Comparison of ENCODE assay signal across 11 cellular contexts in the genomic region with DNA sequence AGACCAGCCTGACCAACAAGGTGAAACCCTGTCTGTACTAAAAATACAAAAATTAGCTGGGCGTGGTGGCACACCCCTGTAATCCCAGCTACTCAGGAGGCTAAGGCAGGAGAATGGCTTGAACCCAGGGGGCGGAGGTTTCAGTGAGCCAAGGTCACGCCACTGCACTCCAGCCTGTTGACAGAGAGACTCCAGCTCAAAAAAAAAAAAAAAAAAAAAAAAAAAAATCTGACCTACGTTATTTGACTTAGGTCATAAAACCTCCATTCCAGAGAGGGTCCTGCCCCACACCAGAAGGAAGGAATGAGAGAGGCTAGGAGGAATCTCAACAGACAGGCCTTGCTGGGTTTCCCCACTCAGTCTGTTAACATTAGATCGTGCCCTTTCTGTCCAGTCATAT. TPM values are rescaled to one million over a fixed set of nuclear protein-coding genes. Genes with fewer than 3 reads are reported as not detected.
DNase-seq lines count a peak whose midpoint lies in the region; ATAC-seq and TF ChIP-seq lines count a peak whose summit lies in the region.
"Not testable (repeated sequence)": the region's sequence is repeated elsewhere in the genome, so short reads cannot be mapped to it uniquely, and the experiment has no call there.
"Had no signal": no experiment of that assay in that cellular context is flagged by ENCODE, and none has a peak within 500 bp of the region (broad histone marks: within the 10 kb centered on the region; RNA-seq: fewer than 3 reads in every experiment).

No MANE protein-coding gene starts in this region.

- H3K27ac ChIP-seq in HEK293 (ENCODE audit: extremely low read depth, low read depth, low read length); colonic mucosa: not testable (repeated sequence)
- H3K27ac ChIP-seq in PC-9 = 0 out of 2 replicates have a peak overlapping the region, but pooled peaks have one; percentile 16

- peak overlapping the region; percentile 82 for H3K27ac Mint-ChIP-seq in type B pancreatic cell

- BruUV-seq in PC-9 (replicated peaks; lab: Mats Ljungman, UMichigan) = not testable (repeated sequence)

- peak; percentile 27 for DNase-seq in DMS53 (lab: John Stamatoyannopoulos, UW)
- peak; percentile 23 to 53 for DNase-seq in PC-9
- DNase-seq in colonic mucosa = peak; percentile 32
- DNase-seq in left colon; mucosa of descending colon; type B pancreatic cell (ENCODE audit: extremely low spot score, unreplicated experiment): not testable (repeated sequence)

- H3K4me1 ChIP-seq in HEK293 (ENCODE audit: control insufficient read depth, insufficient read depth, low read length); colonic mucosa; mucosa of descending colon (ENCODE audit: low read depth): not testable (repeated sequence)
- peaks cover 10% of the 10 kb centered on the region for H3K4me1 ChIP-seq in PC-9 (replicated peaks; ENCODE audit: insufficient read depth)

- H4K20me1 ChIP-seq in PC-9 (ENCODE audit: insufficient read depth) = not testable (repeated sequence)

- POLR2A ChIA-PET in HEK293 (lab: Yijun Ruan, JAX) = interaction anchor here (0.6 to 0.7 kb wide), 2 partner anchors 12 to 61 kb away, joined by 5 to 7 read pairs; a partner anchor contains a TSS
- POLR2A ChIA-PET in PC-9 (lab: Charles Lee; ENCODE audit: unreplicated experiment) = interaction anchor here (0.6 kb wide), 1 partner anchor 253 kb away, joined by 3 read pairs; no protein-coding TSS in a partner anchor

- TF ChIP-seq CTCF in HEK293 (tag by site-specific recombination; IDR thresholded peaks at IDR 0.05); PC-9 (conservative IDR thresholded peaks at IDR 0.05); colonic mucosa (IDR thresholded peaks at IDR 0.05); mucosa of descending colon (IDR thresholded peaks at IDR 0.05); type B pancreatic cell (conservative IDR thresholded peaks at IDR 0.05): not testable (repeated sequence)

- H3K36me3 ChIP-seq in HEK293 (ENCODE audit: control insufficient read depth in 2 of 2, insufficient read depth in 1 of 2, low read length in 2 of 2); PC-9 (ENCODE audit: low read depth); colonic mucosa; mucosa of descending colon (ENCODE audit: low read depth): not testable (repeated sequence)

- H3K4me2 ChIP-seq in PC-9 = peak overlapping the region; percentile 26

- H3K9me3 ChIP-seq in HEK293 (ENCODE audit: control insufficient read depth, insufficient read depth, low read depth, low read length); PC-9 (ENCODE audit: insufficient read depth, low read depth); colonic mucosa; mucosa of descending colon: not testable (repeated sequence)

- H2AFZ ChIP-seq in PC-9 = not testable (repeated sequence)

- not testable (repeated sequence) for H3F3A ChIP-seq in PC-9 (ENCODE audit: insufficient read depth, low read depth)

- H3K4me1 Mint-ChIP-seq in type B pancreatic cell (ENCODE audit: unreplicated experiment) = not testable (repeated sequence)

- intact Hi-C loops in PC-9 (cut with micrococcal nuclease; ENCODE audit: unreplicated experiment); left colon (cut with DNase I, micrococcal nuclease); mucosa of descending colon (cut with DNase I, micrococcal nuclease): not testable (repeated sequence)
- intact Hi-C loops in colonic mucosa (cut with DNase I) = loop anchor here (10.0 kb wide), 1 partner anchor 166 kb away; no protein-coding TSS in a partner anchor

- H3K9ac ChIP-seq in colonic mucosa (ENCODE audit: low read depth in 2 of 2, low read length in 2 of 2) = not testable (repeated sequence)

- not testable (repeated sequence) for H3K79me2 ChIP-seq in PC-9 (ENCODE audit: low read depth)

- not testable (repeated sequence) for H3K9me2 ChIP-seq in PC-9 (ENCODE audit: insufficient read depth)

- peaks cover 31% of the 10 kb centered on the region for H3K27me3 ChIP-seq in PC-9 (ENCODE audit: insufficient read depth, low read depth)
- not testable (repeated sequence) for H3K27me3 ChIP-seq in colonic mucosa

- ATAC-seq in left colon (peak; percentile 42), mucosa of descending colon (peak; percentile 36)

- H3K36me3 Mint-ChIP-seq in type B pancreatic cell = not testable (repeated sequence)

- H3K4me3 Mint-ChIP-seq in type B pancreatic cell = not testable (repeated sequence)

- CTCF ChIA-PET in HEK293 (lab: Yijun Ruan, JAX) = interaction anchor here (0.7 to 6.8 kb wide), 7 partner anchors 12 to 165 kb away, joined by 3 to 60 read pairs (median 5); a partner anchor contains a TSS
- CTCF ChIA-PET in PC-9 (lab: Charles Lee) = interaction anchor here (0.6 to 0.7 kb wide), 5 partner anchors 25 to 513 kb away, joined by 3 to 15 read pairs (median 3); no protein-coding TSS in a partner anchor

- H3K27me3 Mint-ChIP-seq in type B pancreatic cell = peaks cover 22% of the 10 kb centered on the region

- H3K9me3 Mint-ChIP-seq in type B pancreatic cell = not testable (repeated sequence)

- not testable (repeated sequence) for H3K4me3 ChIP-seq in HEK293 (ENCODE audit: low read depth, low read length); PC-9; colonic mucosa; mucosa of descending colon

TF ChIP-seq in HEK293, 187 proteins besides CTCF, POLR2A, EP300 and RAD21:
- TF ChIP-seq, protein P1, sequence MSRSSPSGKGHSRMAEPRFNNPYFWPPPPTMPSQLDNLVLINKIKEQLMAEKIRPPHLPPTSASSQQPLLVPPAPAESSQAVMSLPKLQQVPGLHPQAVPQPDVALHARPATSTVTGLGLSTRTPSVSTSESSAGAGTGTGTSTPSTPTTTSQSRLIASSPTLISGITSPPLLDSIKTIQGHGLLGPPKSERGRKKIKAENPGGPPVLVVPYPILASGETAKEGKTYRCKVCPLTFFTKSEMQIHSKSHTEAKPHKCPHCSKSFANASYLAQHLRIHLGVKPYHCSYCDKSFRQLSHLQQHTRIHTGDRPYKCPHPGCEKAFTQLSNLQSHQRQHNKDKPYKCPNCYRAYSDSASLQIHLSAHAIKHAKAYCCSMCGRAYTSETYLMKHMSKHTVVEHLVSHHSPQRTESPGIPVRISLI (tag by site-specific recombination; IDR thresholded peaks at IDR 0.05) = peak; percentile 59; the same call in 1 of the 2 replicates

RNA-seq across cellular contexts. Expression of a gene that starts 2.0 kb away (rescaled TPM):
- total RNA-seq in PC-9 (2021) (not detected in 2 replicates), colonic mucosa (1 to 10 TPM; 1.9 TPM), left colon (1 to 10 TPM; 1.4 to 2.8 TPM), mucosa of descending colon (1 to 10 TPM in 2 of 3 donors, under 1 TPM in 1; 0.81 to 2.0 (median 1.8) TPM), type B pancreatic cell (ENCODE audit: low replicate concordance) (2.9 and 3.1 TPM in 2 replicates)
- total RNA-seq: A673; Calu3; CD4-positive, alpha-beta memory T cell; H4 had no signal

RNA-seq across cellular contexts. Expression of a gene that starts 12.0 kb away (rescaled TPM):
- total RNA-seq in PC-9 (2021) (6.5 and 7.6 TPM in 2 replicates), colonic mucosa (1 to 10 TPM; 3.7 to 5.7 TPM), left colon (1 to 10 TPM; 3.2 to 4.5 TPM), mucosa of descending colon (1 to 10 TPM; 3.5 to 8.6 (median 4.6) TPM), type B pancreatic cell (ENCODE audit: low replicate concordance) (13.2 and 18.1 TPM in 2 replicates)

RNA-seq across cellular contexts. Expression of a gene that starts 31.6 kb away (rescaled TPM):
- total RNA-seq in PC-9 (2021) (not detected in 2 replicates), colonic mucosa (100 to 1,000 TPM; 261 to 273 TPM), left colon (100 to 1,000 TPM; 281 to 296 TPM), mucosa of descending colon (100 to 1,000 TPM; 167 to 444 (median 219) TPM), type B pancreatic cell (ENCODE audit: low replicate concordance) (4.3 and 19.4 TPM in 2 replicates)
- total RNA-seq: H4 had no signal
